ENCODE assay signal across 8 cellular contexts in the genomic region with DNA sequence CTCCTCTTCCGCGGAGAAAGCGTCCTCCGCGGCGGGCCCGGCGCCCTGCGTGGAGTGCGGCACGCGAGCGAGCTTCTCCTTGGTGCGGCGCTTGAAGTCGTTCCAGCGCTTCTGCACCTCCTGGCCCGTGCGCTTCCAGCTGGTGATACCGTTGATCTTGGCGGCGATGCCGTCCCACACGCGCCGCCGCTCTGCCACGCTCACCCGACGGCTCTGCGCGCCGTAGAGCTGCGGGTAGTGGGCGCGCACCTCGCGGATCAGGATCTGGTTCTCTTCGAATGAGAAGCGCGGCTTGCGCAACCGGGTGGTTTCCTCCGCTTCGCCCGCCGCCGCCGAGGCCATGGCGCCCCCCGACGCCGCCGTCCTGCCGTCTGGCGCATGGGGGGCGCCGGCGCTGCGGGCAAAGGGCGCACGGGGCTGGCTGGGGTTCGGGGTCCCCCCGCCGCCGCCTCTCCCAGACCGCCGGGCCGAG. TPM values are rescaled to one million over a fixed set of nuclear protein-coding genes. Genes with fewer than 3 reads are reported as not detected.
DNase-seq lines count a peak whose midpoint lies in the region; ATAC-seq and TF ChIP-seq lines count a peak whose summit lies in the region.

No MANE protein-coding gene starts in this region.

- H3K4me1 Mint-ChIP-seq in activated naive CD4-positive, alpha-beta T cell treated with anti-CD3 and anti-CD28 coated beads, Interleukin-2, amount 50 U/mL, for 24 hours: peaks cover 10% of the 10 kb centered on the region

- H3K36me3 Mint-ChIP-seq in activated naive CD4-positive, alpha-beta T cell treated with anti-CD3 and anti-CD28 coated beads, Interleukin-2, amount 50 U/mL, for 24 hours: no peaks in the 10 kb centered on the region

- H3K27me3 Mint-ChIP-seq in activated naive CD4-positive, alpha-beta T cell treated with anti-CD3 and anti-CD28 coated beads, Interleukin-2, amount 50 U/mL, for 24 hours: no peaks in the 10 kb centered on the region

- DNase-seq in CD1c-positive myeloid dendritic cell (ENCODE audit: extremely low spot score) (peak; percentile 75), right atrium auricular region (ENCODE audit: low spot score) (peak; percentile 68), cerebellar nuclear complex (lab: John Stamatoyannopoulos, UW) (no peak), KBM-7 (no peak)

- no peak for TF ChIP-seq CTCF in right atrium auricular region (IDR thresholded peaks at IDR 0.05)

- H3K27me3 ChIP-seq in right atrium auricular region: no peaks in the 10 kb centered on the region
- no peaks in the 10 kb centered on the region for H3K27me3 ChIP-seq in skeletal muscle satellite cell (ENCODE audit: control insufficient read depth, insufficient read depth, low read length)

- ATAC-seq in GM19324 (IDR thresholded peaks at IDR 0.05; ENCODE audit: low FRiP score, unreplicated experiment): no peak

- peak overlapping the region; percentile 44 for H3K4me3 Mint-ChIP-seq in activated naive CD4-positive, alpha-beta T cell treated with anti-CD3 and anti-CD28 coated beads, Interleukin-2, amount 50 U/mL, for 24 hours

- H3K36me3 ChIP-seq in KOPT-K1 (ENCODE audit: insufficient read depth, low read length) (peaks cover 34% of the 10 kb centered on the region), right atrium auricular region (peaks cover 15% of the 10 kb centered on the region), skeletal muscle satellite cell (ENCODE audit: insufficient read depth, low read length) (peaks cover 9% of the 10 kb centered on the region)

- no peak overlapping the region for H3K27ac Mint-ChIP-seq in activated naive CD4-positive, alpha-beta T cell treated with anti-CD3 and anti-CD28 coated beads, Interleukin-2, amount 50 U/mL, for 24 hours

- H3K4me1 ChIP-seq in right atrium auricular region: peaks cover 0 to 24% of the 10 kb centered on the region in 2 donors
- H3K4me1 ChIP-seq in skeletal muscle satellite cell (ENCODE audit: control insufficient read depth, insufficient read depth, low read length): peaks cover 13% of the 10 kb centered on the region

- H3K4me3 ChIP-seq in right atrium auricular region (peak overlapping the region; percentile 59 to 79), skeletal muscle satellite cell (ENCODE audit: low read length) (peak overlapping the region; percentile 96)

- in situ Hi-C loops in KBM-7 (cut with MboI; ENCODE audit: low pct_unique_long_range_greater_than_20kb, low sequenced_read_pairs): no loop called here

- no peaks in the 10 kb centered on the region for H3K9me3 ChIP-seq in KOPT-K1 (ENCODE audit: insufficient read depth, low read length, poor library complexity, severe bottlenecking)
- H3K9me3 ChIP-seq in right atrium auricular region: no peaks in the 10 kb centered on the region
- no peaks in the 10 kb centered on the region for H3K9me3 ChIP-seq in skeletal muscle satellite cell (replicated peaks; ENCODE audit: low read length)

- H3K9ac ChIP-seq in skeletal muscle satellite cell (ENCODE audit: low read depth, low read length): no peak overlapping the region

- H3K9me3 Mint-ChIP-seq in activated naive CD4-positive, alpha-beta T cell treated with anti-CD3 and anti-CD28 coated beads, Interleukin-2, amount 50 U/mL, for 24 hours: no peaks in the 10 kb centered on the region

- H3K27ac ChIP-seq in KOPT-K1 (ENCODE audit: low read depth, low read length, poor library complexity, severe bottlenecking) (peak overlapping the region; percentile 83), right atrium auricular region (peak overlapping the region; percentile 61 to 85)

- H3K4me2 ChIP-seq in skeletal muscle satellite cell (ENCODE audit: low read length): peak overlapping the region; percentile 96

RNA-seq across cellular contexts. Expression of gene MYPOP, which starts 0.9 kb away (rescaled TPM):
- 1 to 10 TPM; 6.0 to 7.2 TPM for total RNA-seq in right atrium auricular region
- total RNA-seq in skeletal muscle satellite cell (2012; rRNA removed): 1.0 and 2.2 TPM in 2 replicates

RNA-seq across cellular contexts. Expression of gene NANOS2, which starts 13.1 kb away (rescaled TPM):
- total RNA-seq in right atrium auricular region: not detected
- total RNA-seq in skeletal muscle satellite cell (2012; rRNA removed): not detected in 2 replicates

RNA-seq across cellular contexts. Expression of gene IRF2BP1, which starts 15.5 kb away (rescaled TPM):
- 10 to 100 TPM; 24.2 to 30.5 TPM for total RNA-seq in right atrium auricular region
- total RNA-seq in skeletal muscle satellite cell (2012; rRNA removed): 18.3 and 24.2 TPM in 2 replicates

RNA-seq across cellular contexts. Expression of gene FOXA3, which starts 37.3 kb away (rescaled TPM):
- total RNA-seq in right atrium auricular region: not detected
- total RNA-seq in skeletal muscle satellite cell (2012; rRNA removed): not detected in 2 replicates

RNA-seq across cellular contexts. Expression of gene SYMPK, which starts 38.5 kb away (rescaled TPM):
- total RNA-seq in right atrium auricular region: 10 to 100 TPM; 16.4 to 20.6 TPM
- 40.3 and 45.2 TPM in 2 replicates for total RNA-seq in skeletal muscle satellite cell (2012; rRNA removed)

Comparison
In these comparisons a context has a peak if more than half of its experiments do, and no peak if none do; other contexts are left out.
1. DNase-seq: peak in CD1c-positive myeloid dendritic cell (single experiment) and right atrium auricular region (single experiment); none in cerebellar nuclear complex (0 of 2) and KBM-7 (single experiment).